ENCODE assay signal across 8 cellular contexts in genomic region chr16:24858219-24859041, GRCh38. TPM values are rescaled to one million over a fixed set of nuclear protein-coding genes. Genes with fewer than 3 reads are reported as not detected.
DNase-seq lines count a peak whose midpoint lies in the region; ATAC-seq and TF ChIP-seq lines count a peak whose summit lies in the region.

No MANE protein-coding gene starts in this region.

- no peak for TF ChIP-seq CTCF in type B pancreatic cell (conservative IDR thresholded peaks at IDR 0.05)

- in situ Hi-C loops in T47D (cut with HindIII; ENCODE audit: low pct_unique_long_range_greater_than_20kb, low sequenced_read_pairs) = no loop called here

- H3K9me3 ChIP-seq in T-helper 17 cell (ENCODE audit: control insufficient read depth, low read length, poor library complexity, severe bottlenecking) = no peaks in the 10 kb centered on the region

- H3K4me1 Mint-ChIP-seq in T-helper 17 cell (no peaks in the 10 kb centered on the region), type B pancreatic cell (ENCODE audit: unreplicated experiment) (no peaks in the 10 kb centered on the region)

- ATAC-seq in T-helper 17 cell (no peak), HG03342 (IDR thresholded peaks at IDR 0.05; ENCODE audit: unreplicated experiment) (no peak)

- H3K36me3 Mint-ChIP-seq in T-helper 17 cell (ENCODE audit: low read depth) = no peaks in the 10 kb centered on the region
- H3K36me3 Mint-ChIP-seq in type B pancreatic cell = no peaks in the 10 kb centered on the region

- DNase-seq in SIG-M5 treated with dmso at 0.1 percent for 504 hours (lab: John Stamatoyannopoulos, UW; ENCODE audit: unreplicated experiment) (peak; percentile 62), SIG-M5 (lab: John Stamatoyannopoulos, UW) (no peak), T-helper 17 cell (peak in 2 of 3 donors; percentile 24 to 30), T47D (ENCODE audit: low read depth in 1 of 2, low spot score in 1 of 2) (peak; percentile 58 to 77), lung microvascular endothelial cell (ENCODE audit: low read depth in 2 of 2) (peak; percentile 64 to 72), type B pancreatic cell (ENCODE audit: extremely low spot score, unreplicated experiment) (peak; percentile 75), NCI-H510A treated with DMSO at 0.1 percent for 48 hours (lab: John Stamatoyannopoulos, UW) (no peak)

- no peak overlapping the region for H3K27ac Mint-ChIP-seq in T-helper 17 cell
- no peak overlapping the region for H3K27ac Mint-ChIP-seq in type B pancreatic cell

- H3K9me3 Mint-ChIP-seq in type B pancreatic cell = peaks cover 5% of the 10 kb centered on the region

- peaks cover 19% of the 10 kb centered on the region for H3K27me3 Mint-ChIP-seq in T-helper 17 cell
- H3K27me3 Mint-ChIP-seq in type B pancreatic cell = no peaks in the 10 kb centered on the region

- no peak overlapping the region for H3K4me3 Mint-ChIP-seq in T-helper 17 cell
- H3K4me3 Mint-ChIP-seq in type B pancreatic cell = no peak overlapping the region

RNA-seq across cellular contexts. Expression of gene SLC5A11, which starts 12.7 kb away (rescaled TPM):
- total RNA-seq in T-helper 17 cell (under 1 TPM in 1 of 2 donors, not detected in 1; 0.60 TPM), lung microvascular endothelial cell (not detected in 2 replicates), type B pancreatic cell (ENCODE audit: low replicate concordance) (0.45 and 0.63 TPM in 2 replicates)

Comparison
In these comparisons a context has a peak if more than half of its experiments do, and no peak if none do; other contexts are left out.
1. DNase-seq: peak in SIG-M5 treated with dmso at 0.1 percent for 504 hours (single experiment), T-helper 17 cell (2 of 3), T47D (2 of 2), lung microvascular endothelial cell (2 of 2) and type B pancreatic cell (single experiment); none in SIG-M5 (single experiment) and NCI-H510A treated with DMSO at 0.1 percent for 48 hours (single experiment).